1 cellular context compared by ENCODE assay signal in the genomic region with DNA sequence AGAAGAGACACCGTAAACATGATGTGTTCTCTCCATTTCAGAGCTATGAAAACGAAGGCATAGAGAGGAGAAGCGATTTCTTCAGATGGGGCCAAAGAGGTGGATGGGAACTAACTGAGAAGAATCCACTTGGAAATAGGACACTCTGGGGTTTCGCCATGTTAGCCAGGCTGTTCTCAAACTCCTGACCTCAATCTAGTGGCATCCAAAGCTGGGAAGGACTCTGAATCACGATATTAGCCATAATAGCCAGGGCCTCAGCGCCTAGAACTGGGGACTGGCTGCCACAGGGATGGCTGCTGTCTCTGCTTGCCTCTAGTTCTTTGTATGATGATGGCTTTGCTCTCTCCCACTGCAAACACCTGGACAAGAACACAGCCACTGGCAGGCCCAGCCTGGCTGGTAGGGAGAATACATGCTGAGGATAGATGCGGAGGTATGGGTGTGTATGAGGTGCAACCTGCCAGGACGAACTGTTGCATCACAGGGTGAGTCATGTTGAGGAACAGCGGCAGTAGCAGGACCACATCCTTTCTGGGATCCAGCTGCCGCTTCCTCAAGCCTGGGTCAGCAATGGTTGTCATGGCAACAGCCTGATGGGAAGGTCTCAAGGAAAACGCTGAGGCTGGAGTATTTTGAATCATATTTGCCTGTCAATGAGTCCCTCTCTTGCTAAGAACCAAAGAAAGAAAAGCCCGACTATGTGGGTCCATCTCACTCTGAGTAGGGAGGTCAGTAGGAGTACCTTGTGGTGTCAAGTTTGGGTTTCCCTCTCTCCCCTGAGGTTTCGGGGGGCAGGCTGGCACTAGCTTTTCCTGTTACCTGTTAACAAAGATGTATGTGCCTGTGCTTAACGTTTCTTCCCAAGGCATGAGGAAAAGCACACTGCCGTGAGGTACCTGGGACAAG.
TF ChIP-seq lines count a peak whose summit lies in the region.

No MANE protein-coding gene starts in this region.

TF ChIP-seq in HepG2, 621 proteins besides CTCF, POLR2A, EP300 and RAD21:
- TF ChIP-seq, protein P1, sequence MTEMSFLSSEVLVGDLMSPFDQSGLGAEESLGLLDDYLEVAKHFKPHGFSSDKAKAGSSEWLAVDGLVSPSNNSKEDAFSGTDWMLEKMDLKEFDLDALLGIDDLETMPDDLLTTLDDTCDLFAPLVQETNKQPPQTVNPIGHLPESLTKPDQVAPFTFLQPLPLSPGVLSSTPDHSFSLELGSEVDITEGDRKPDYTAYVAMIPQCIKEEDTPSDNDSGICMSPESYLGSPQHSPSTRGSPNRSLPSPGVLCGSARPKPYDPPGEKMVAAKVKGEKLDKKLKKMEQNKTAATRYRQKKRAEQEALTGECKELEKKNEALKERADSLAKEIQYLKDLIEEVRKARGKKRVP (CRISPR knock-in tag; IDR thresholded peaks at IDR 0.05) = 0 out of 4 replicates have a peak, but pooled peaks of 1 of the 2 experiments have one; percentile 22
- peak; percentile 54; the same call in 1 of the 2 replicates for TF ChIP-seq CEBPG (CRISPR knock-in tag; IDR thresholded peaks at IDR 0.05)
- TF ChIP-seq FOSL2 (CRISPR knock-in tag; IDR thresholded peaks at IDR 0.05) = peak; percentile 95
- TF ChIP-seq GTF3A (CRISPR knock-in tag; conservative IDR thresholded peaks at IDR 0.05) = no peak
- TF ChIP-seq CHD2 (IDR thresholded peaks at IDR 0.05; ENCODE audit: low read depth, low read length) = no peak
- no peak for TF ChIP-seq SMARCC2 (IDR thresholded peaks at IDR 0.05)
- no peak for TF ChIP-seq ZNF138 (CRISPR knock-in tag; IDR thresholded peaks at IDR 0.05; ENCODE audit: low read depth)
- TF ChIP-seq RFX3 (CRISPR knock-in tag; IDR thresholded peaks at IDR 0.05) = 0 out of 2 replicates have a peak, but pooled peaks have one; percentile 47
- peak; percentile 53; the same call in 1 of the 2 replicates for TF ChIP-seq RFX1 (IDR thresholded peaks at IDR 0.05)
- no peak for TF ChIP-seq KDM4B (CRISPR knock-in tag; IDR thresholded peaks at IDR 0.05)
- TF ChIP-seq ZNF557 (CRISPR knock-in tag; IDR thresholded peaks at IDR 0.05) = no peak
- TF ChIP-seq, protein P2, sequence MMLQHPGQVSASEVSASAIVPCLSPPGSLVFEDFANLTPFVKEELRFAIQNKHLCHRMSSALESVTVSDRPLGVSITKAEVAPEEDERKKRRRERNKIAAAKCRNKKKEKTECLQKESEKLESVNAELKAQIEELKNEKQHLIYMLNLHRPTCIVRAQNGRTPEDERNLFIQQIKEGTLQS (CRISPR knock-in tag; IDR thresholded peaks at IDR 0.05) = peak; percentile 46; the same call in 1 of the 2 replicates
- no peak for TF ChIP-seq ZNF121 (CRISPR knock-in tag; IDR thresholded peaks at IDR 0.05)
- TF ChIP-seq ZC3H13 (CRISPR knock-in tag; IDR thresholded peaks at IDR 0.05) = no peak
- peak; percentile 91 for TF ChIP-seq CEBPB (IDR thresholded peaks at IDR 0.05; ENCODE audit: borderline replicate concordance, low read depth, low read length)
- peak; percentile 80; the same call in 1 of the 2 replicates for TF ChIP-seq JUND (CRISPR knock-in tag; IDR thresholded peaks at IDR 0.05)
- TF ChIP-seq ZNF12 (CRISPR knock-in tag; IDR thresholded peaks at IDR 0.05) = peak; percentile 99
